Comparison of ENCODE assay signal across 1 cellular context in the genomic region with DNA sequence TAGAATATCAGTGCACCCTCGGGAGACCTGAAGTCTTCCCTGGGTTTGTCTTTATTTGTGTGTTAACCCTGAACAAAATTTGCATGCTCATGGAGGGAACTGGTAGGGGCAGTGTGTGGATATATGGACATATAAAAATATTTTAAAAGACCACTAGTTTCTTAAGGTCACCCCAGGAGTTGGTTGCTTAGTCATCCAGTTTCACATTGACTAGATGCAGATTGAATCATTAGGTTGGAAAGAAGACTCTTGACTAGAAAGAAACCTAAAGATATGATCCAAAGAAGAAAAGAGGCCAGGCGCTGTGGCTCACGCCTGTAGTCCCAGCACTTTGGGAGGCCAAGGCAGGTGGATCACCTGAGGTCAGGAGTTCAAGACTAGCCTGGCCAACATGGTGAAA.
TF ChIP-seq lines count a peak whose summit lies in the region.

No MANE protein-coding gene starts in this region.

TF ChIP-seq in GM12878, 131 proteins besides CTCF, POLR2A, EP300 and RAD21 (continued from another document):
- TF ChIP-seq, protein P1, sequence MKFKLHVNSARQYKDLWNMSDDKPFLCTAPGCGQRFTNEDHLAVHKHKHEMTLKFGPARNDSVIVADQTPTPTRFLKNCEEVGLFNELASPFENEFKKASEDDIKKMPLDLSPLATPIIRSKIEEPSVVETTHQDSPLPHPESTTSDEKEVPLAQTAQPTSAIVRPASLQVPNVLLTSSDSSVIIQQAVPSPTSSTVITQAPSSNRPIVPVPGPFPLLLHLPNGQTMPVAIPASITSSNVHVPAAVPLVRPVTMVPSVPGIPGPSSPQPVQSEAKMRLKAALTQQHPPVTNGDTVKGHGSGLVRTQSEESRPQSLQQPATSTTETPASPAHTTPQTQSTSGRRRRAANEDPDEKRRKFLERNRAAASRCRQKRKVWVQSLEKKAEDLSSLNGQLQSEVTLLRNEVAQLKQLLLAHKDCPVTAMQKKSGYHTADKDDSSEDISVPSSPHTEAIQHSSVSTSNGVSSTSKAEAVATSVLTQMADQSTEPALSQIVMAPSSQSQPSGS (IDR thresholded peaks at IDR 0.05; ENCODE audit: low read length): peak; percentile 54
- peak in 1 of 2 experiments; percentile 9; a peak in 1 of 4 replicates for TF ChIP-seq BHLHE40 (IDR thresholded peaks at IDR 0.05; ENCODE audit: borderline replicate concordance in 1 of 2, low read depth in 2 of 2, low read length in 1 of 2)
- peak; percentile 49; the same call in 1 of the 2 replicates for TF ChIP-seq ATF7 (IDR thresholded peaks at IDR 0.05; ENCODE audit: low read depth)
- TF ChIP-seq JUND (IDR thresholded peaks at IDR 0.05; ENCODE audit: low read depth, low read length): 0 out of 2 replicates have a peak, but pooled peaks have one; percentile 13
- peak; percentile 61 for TF ChIP-seq IKZF1 (conservative IDR thresholded peaks at IDR 0.05)
- peak; percentile 75 for TF ChIP-seq RUNX3 (IDR thresholded peaks at IDR 0.05; ENCODE audit: low read length)
- TF ChIP-seq PML (IDR thresholded peaks at IDR 0.05; ENCODE audit: low read length): no peak
- peak; percentile 49; the same call in 1 of the 2 replicates for TF ChIP-seq EED (IDR thresholded peaks at IDR 0.05; ENCODE audit: low read depth)
